ENCODE assay signal across 8 cellular contexts in genomic region chr13:44050450-44051063, GRCh38.
DNase-seq lines count a peak whose midpoint lies in the region; ATAC-seq and TF ChIP-seq lines count a peak whose summit lies in the region.

No MANE protein-coding gene starts in this region.

- H3K27ac ChIP-seq in ascending aorta: no peak overlapping the region

- H3K36me3 ChIP-seq in ascending aorta: no peaks in the 10 kb centered on the region

- peaks cover 0 to 24% of the 10 kb centered on the region in 2 donors for H3K4me1 ChIP-seq in ascending aorta

- no peak overlapping the region for H3K4me3 ChIP-seq in ascending aorta

- intact Hi-C loops in ascending aorta (cut with DNase I): loop anchor here (1.0 to 5.0 kb wide), 5 partner anchors 67 to 385 kb away; partner anchors contain the start of gene SERP2

- no peak for ATAC-seq in GM18909 (IDR thresholded peaks at IDR 0.05; ENCODE audit: poor library complexity, unreplicated experiment)
- ATAC-seq in HG02571 (IDR thresholded peaks at IDR 0.05; ENCODE audit: unreplicated experiment): no peak
- no peak for ATAC-seq in HG02981 (IDR thresholded peaks at IDR 0.05; ENCODE audit: unreplicated experiment)

- peak; percentile 50 to 80 (median 78) for TF ChIP-seq CTCF in ascending aorta (IDR thresholded peaks at IDR 0.05)

- no peaks in the 10 kb centered on the region for H3K9me3 ChIP-seq in ascending aorta

- H3K27me3 ChIP-seq in ascending aorta: no peaks in the 10 kb centered on the region

- peak; percentile 13 for DNase-seq in DMS53 treated with DMSO at 0.1 percent for 48 hours (lab: John Stamatoyannopoulos, UW; ENCODE audit: unreplicated experiment)
- DNase-seq in LHCN-M2 (ENCODE audit: low read depth): peak; percentile 38
- DNase-seq in ascending aorta (ENCODE audit: low spot score in 2 of 2): no peak
- peak; percentile 41 for DNase-seq in kidney tubule cell (ENCODE audit: low spot score)
- no peak for DNase-seq in activated CD4-positive, CD25-positive, alpha-beta regulatory T cell (lab: John Stamatoyannopoulos, UW)

Comparison
In these comparisons a context has a peak if more than half of its experiments do, and no peak if none do; other contexts are left out.
1. DNase-seq: peak in DMS53 treated with DMSO at 0.1 percent for 48 hours (single experiment), LHCN-M2 (single experiment) and kidney tubule cell (single experiment); none in ascending aorta (0 of 2) and activated CD4-positive, CD25-positive, alpha-beta regulatory T cell (0 of 4).